ENCODE assay signal across 1 cellular context in the genomic region with DNA sequence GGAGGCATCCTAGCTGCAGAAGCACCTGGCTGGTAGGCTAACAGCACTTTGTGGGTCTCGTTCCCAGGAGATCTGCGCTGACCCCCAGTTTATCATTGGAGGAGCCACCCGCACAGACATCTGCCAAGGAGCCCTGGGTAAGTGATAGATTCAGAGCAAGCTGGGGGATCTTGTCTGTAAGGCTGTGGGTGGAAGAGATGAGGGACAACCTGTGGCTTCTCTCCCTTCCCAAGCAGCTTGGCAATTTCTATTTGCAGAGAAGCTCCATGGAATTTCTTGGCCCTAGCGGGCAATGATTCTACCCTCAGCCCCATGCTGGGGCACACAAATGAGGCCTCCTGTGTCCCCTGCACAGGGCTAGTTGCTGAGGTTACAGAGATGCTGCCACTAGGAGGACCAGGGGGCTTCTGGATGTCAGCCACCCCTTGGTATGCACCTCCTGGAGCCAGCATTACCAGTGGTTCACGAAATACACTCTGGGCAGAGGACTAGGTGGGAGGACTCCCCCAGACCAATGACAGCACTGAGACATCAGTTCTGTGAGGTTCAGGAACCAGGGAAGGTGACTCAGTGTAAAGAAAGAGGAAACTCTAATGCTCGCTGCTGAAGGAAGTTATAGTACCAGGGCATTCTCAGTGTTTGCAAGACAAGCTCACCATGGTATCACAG.
TF ChIP-seq lines count a peak whose summit lies in the region.

No MANE protein-coding gene starts in this region.

TF ChIP-seq in GM23338, 12 proteins besides CTCF, POLR2A, EP300 and RAD21 (continued from another document):
- no peak for TF ChIP-seq REST (IDR thresholded peaks at IDR 0.05; ENCODE audit: unreplicated experiment)
- no peak for TF ChIP-seq EZH2 (IDR thresholded peaks at IDR 0.05; ENCODE audit: low read depth, unreplicated experiment)
- no peak for TF ChIP-seq ZNF114 (CRISPR knock-in tag; IDR thresholded peaks at IDR 0.05)
- TF ChIP-seq EZH2phosphoT487 (IDR thresholded peaks at IDR 0.05; ENCODE audit: unreplicated experiment), result no peak
- TF ChIP-seq, protein P1, sequence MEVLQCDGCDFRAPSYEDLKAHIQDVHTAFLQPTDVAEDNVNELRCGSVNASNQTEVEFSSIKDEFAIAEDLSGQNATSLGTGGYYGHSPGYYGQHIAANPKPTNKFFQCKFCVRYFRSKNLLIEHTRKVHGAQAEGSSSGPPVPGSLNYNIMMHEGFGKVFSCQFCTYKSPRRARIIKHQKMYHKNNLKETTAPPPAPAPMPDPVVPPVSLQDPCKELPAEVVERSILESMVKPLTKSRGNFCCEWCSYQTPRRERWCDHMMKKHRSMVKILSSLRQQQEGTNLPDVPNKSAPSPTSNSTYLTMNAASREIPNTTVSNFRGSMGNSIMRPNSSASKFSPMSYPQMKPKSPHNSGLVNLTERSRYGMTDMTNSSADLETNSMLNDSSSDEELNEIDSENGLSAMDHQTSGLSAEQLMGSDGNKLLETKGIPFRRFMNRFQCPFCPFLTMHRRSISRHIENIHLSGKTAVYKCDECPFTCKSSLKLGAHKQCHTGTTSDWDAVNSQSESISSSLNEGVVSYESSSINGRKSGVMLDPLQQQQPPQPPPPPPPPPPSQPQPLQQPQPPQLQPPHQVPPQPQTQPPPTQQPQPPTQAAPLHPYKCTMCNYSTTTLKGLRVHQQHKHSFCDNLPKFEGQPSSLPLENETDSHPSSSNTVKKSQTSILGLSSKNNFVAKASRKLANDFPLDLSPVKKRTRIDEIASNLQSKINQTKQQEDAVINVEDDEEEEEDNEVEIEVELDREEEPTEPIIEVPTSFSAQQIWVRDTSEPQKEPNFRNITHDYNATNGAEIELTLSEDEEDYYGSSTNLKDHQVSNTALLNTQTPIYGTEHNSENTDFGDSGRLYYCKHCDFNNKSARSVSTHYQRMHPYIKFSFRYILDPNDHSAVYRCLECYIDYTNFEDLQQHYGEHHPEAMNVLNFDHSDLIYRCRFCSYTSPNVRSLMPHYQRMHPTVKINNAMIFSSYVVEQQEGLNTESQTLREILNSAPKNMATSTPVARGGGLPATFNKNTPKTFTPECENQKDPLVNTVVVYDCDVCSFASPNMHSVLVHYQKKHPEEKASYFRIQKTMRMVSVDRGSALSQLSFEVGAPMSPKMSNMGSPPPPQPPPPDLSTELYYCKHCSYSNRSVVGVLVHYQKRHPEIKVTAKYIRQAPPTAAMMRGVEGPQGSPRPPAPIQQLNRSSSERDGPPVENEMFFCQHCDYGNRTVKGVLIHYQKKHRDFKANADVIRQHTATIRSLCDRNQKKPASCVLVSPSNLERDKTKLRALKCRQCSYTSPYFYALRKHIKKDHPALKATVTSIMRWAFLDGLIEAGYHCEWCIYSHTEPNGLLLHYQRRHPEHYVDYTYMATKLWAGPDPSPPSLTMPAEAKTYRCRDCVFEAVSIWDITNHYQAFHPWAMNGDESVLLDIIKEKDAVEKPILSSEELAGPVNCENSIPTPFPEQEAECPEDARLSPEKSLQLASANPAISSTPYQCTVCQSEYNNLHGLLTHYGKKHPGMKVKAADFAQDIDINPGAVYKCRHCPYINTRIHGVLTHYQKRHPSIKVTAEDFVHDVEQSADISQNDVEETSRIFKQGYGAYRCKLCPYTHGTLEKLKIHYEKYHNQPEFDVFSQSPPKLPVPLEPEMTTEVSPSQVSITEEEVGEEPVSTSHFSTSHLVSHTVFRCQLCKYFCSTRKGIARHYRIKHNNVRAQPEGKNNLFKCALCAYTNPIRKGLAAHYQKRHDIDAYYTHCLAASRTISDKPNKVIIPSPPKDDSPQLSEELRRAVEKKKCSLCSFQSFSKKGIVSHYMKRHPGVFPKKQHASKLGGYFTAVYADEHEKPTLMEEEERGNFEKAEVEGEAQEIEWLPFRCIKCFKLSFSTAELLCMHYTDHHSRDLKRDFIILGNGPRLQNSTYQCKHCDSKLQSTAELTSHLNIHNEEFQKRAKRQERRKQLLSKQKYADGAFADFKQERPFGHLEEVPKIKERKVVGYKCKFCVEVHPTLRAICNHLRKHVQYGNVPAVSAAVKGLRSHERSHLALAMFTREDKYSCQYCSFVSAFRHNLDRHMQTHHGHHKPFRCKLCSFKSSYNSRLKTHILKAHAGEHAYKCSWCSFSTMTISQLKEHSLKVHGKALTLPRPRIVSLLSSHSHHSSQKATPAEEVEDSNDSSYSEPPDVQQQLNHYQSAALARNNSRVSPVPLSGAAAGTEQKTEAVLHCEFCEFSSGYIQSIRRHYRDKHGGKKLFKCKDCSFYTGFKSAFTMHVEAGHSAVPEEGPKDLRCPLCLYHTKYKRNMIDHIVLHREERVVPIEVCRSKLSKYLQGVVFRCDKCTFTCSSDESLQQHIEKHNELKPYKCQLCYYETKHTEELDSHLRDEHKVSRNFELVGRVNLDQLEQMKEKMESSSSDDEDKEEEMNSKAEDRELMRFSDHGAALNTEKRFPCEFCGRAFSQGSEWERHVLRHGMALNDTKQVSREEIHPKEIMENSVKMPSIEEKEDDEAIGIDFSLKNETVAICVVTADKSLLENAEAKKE (CRISPR knock-in tag; IDR thresholded peaks at IDR 0.05), result no peak
- no peak for TF ChIP-seq JUNB (IDR thresholded peaks at IDR 0.05; ENCODE audit: unreplicated experiment)
- TF ChIP-seq ETS1 (IDR thresholded peaks at IDR 0.05), result no peak
